Comparison of ENCODE assay signal across 9 cellular contexts in the genomic region with DNA sequence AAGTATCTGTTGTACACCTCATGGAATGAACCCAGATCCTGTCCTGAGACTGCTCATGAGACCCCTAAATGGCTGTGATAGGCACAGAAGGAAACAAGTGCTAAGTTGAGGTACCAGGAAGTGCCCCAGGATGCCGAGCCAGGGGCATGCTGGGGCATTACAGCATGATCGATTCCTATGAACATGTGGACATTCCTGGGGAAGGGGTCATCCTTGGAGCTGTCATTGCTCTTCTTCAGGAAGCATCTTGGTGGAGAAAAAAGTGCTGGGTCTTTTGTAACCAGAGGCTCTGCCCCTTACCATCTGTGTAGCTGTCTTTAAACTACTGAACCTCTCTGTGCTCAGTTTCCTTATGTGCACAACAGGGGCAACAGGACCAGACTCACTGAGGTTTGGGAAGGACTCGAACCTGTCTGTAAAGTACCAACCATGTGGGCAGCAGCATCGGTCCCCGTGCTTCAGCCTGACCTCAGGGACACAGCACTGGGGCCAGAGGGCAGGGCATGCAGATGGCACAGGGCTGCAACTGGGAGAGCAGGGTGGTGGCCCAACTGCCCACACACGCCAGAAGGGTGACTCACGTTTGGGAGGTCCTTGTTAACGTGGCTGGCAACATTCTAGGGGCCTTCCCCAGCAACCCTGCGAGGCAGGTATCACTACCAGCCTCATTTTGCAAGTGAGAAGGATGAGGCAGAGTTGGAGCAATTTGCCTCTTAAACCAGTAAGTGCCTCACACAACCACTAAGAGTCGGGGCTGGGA.
A peak's percentile ranks its signal among the peaks of the same experiment; 100 is the strongest.
DNase-seq lines count a peak whose midpoint lies in the region; ATAC-seq, FAIRE-seq and TF ChIP-seq lines count a peak whose summit lies in the region.
"Had no signal": no experiment of that assay in that cellular context is flagged by ENCODE, and none has a peak within 500 bp of the region (broad histone marks: within the 10 kb centered on the region; RNA-seq: fewer than 3 reads in every experiment).

No MANE protein-coding gene starts in this region.

- H3K9me2 ChIP-seq in SK-N-SH: no peaks in the 10 kb centered on the region

- no peak overlapping the region for H3K4me3 ChIP-seq in SK-N-SH (ENCODE audit: low read depth in 2 of 2, low read length in 1 of 2)
- H3K4me3 ChIP-seq in H1 (ENCODE audit: extremely low read depth in 1 of 4, insufficient read depth in 2 of 4, low read depth in 3 of 4, low read length in 4 of 4): no peak overlapping the region
- H3K4me3 ChIP-seq: prostate gland had no signal

- H3K79me2 ChIP-seq in SK-N-SH (ENCODE audit: insufficient read depth) (no peaks in the 10 kb centered on the region), H1 (ENCODE audit: control insufficient read depth in 1 of 2, insufficient read depth in 2 of 2, low read length in 2 of 2) (no peaks in the 10 kb centered on the region)

- FAIRE-seq in H1 (lab: Jason Lieb, UNC): no peak

- H3F3A ChIP-seq in SK-N-SH (replicated peaks; ENCODE audit: insufficient read depth): no peaks in the 10 kb centered on the region

- WGBS in SK-N-SH (ENCODE audit: low lambda C conversion rate): 51% methylated on average over 8 of the region's 10 CpGs
- 86% methylated on average over 10 of the region's 10 CpGs; no CpG with 5 or more reads in 1 of the 2 experiments for WGBS in H1 (ENCODE audit: extremely low coverage in 1 of 2, insufficient coverage in 1 of 2, insufficient read length in 1 of 2, insufficient replicate concordance in 2 of 2, low coverage in 1 of 2, low lambda C conversion rate in 2 of 2, missing lambda C conversion rate in 1 of 2), 2 experiments

- H2BK20ac ChIP-seq in H1 (ENCODE audit: low read length): no peak overlapping the region

- H3K4me2 ChIP-seq in SK-N-SH (peak overlapping the region; percentile 22; the same call in 1 of the 2 replicates), H1 (ENCODE audit: insufficient read depth in 1 of 2, low read depth in 2 of 2, low read length in 2 of 2) (no peak overlapping the region)

- H3K27me3 ChIP-seq in SK-N-SH (ENCODE audit: insufficient read depth) (no peaks in the 10 kb centered on the region), H1 (replicated peaks in 1 of 4; ENCODE audit: control insufficient read depth in 3 of 4, extremely low read depth in 1 of 4, insufficient read depth in 3 of 4, low read length in 3 of 4) (no peaks in the 10 kb centered on the region)

- no peak overlapping the region for H4K91ac ChIP-seq in H1 (replicated peaks; ENCODE audit: insufficient read length, low read length)

- TF ChIP-seq EP300 in SK-N-SH (IDR thresholded peaks at IDR 0.05; ENCODE audit: borderline replicate concordance in 1 of 2, low read depth in 1 of 2, low read length in 1 of 2) (peak in 1 of 2 experiments; percentile 6; a peak in 1 of 4 replicates), H1 (IDR thresholded peaks at IDR 0.05; ENCODE audit: borderline replicate concordance in 1 of 2, low read depth in 2 of 2, low read length in 2 of 2) (no peak)

- CTCF ChIA-PET in SK-N-SH (lab: Yijun Ruan, JAX): interaction anchor here (0.5 to 0.9 kb wide), 2 partner anchors 29 to 851 kb away, joined by 3 to 4 read pairs; no protein-coding TSS in a partner anchor
- CTCF ChIA-PET in H1 (lab: Charles Lee; ENCODE audit: partially characterized antibody): interaction anchor here (0.7 to 1.4 kb wide), 2 partner anchors 12 to 67 kb away, joined by 4 read pairs; no protein-coding TSS in a partner anchor

- DNase-seq in SK-N-SH: no peak
- no peak for DNase-seq in H1 (ENCODE audit: low read depth in 1 of 2, low spot score in 2 of 2)
- peak; percentile 48 for DNase-seq in stimulated activated CD4-positive, alpha-beta T cell treated with anti-CD3 and anti-CD28 coated beads, Interleukin-2, amount 100 ng/mL, for 4 hours (ENCODE audit: low read depth)
- no peak for DNase-seq in GM13976 (ENCODE audit: low spot score)

- no peak overlapping the region for H3K18ac ChIP-seq in H1 (ENCODE audit: extremely low read depth, low read length)

- TF ChIP-seq RAD21 in SK-N-SH (IDR thresholded peaks at IDR 0.05; ENCODE audit: low read length) (no peak), H1 (IDR thresholded peaks at IDR 0.05 in 1 of 2, conservative IDR thresholded peaks at IDR 0.05 in 1 of 2; ENCODE audit: low read depth in 2 of 2, low read length in 2 of 2) (no peak)

- H2AFZ ChIP-seq in SK-N-SH (ENCODE audit: low read depth) (no peak overlapping the region), H1 (ENCODE audit: low read length) (no peak overlapping the region)

- H3K23me2 ChIP-seq in H1 (ENCODE audit: low read depth, low read length): no peaks in the 10 kb centered on the region

- no peak overlapping the region for H2BK15ac ChIP-seq in H1 (ENCODE audit: low read length)

- H3K27ac ChIP-seq in SK-N-SH (ENCODE audit: low read depth in 2 of 2, low read length in 1 of 2) (no peak overlapping the region), H1 (ENCODE audit: low read depth, low read length) (no peak overlapping the region)
- H3K27ac ChIP-seq: prostate gland had no signal

- no peak overlapping the region for H3K23ac ChIP-seq in H1 (ENCODE audit: insufficient read length)

- H3K9ac ChIP-seq in SK-N-SH (no peak overlapping the region), H1 (replicated peaks in 1 of 4; ENCODE audit: extremely low read depth in 1 of 4, low read depth in 3 of 4, low read length in 3 of 4) (no peak overlapping the region)

- no peaks in the 10 kb centered on the region for H3K36me3 ChIP-seq in SK-N-SH (replicated peaks in 1 of 2; ENCODE audit: control insufficient read depth in 1 of 2, insufficient read depth in 2 of 2, low read length in 1 of 2)
- no peaks in the 10 kb centered on the region for H3K36me3 ChIP-seq in H1 (ENCODE audit: control insufficient read depth in 2 of 4, insufficient read depth in 4 of 4, low read length in 3 of 4)
- H3K36me3 ChIP-seq: prostate gland had no signal

- TF ChIP-seq CTCF in SK-N-SH (IDR thresholded peaks at IDR 0.05) (no peak), H1 (IDR thresholded peaks at IDR 0.05; ENCODE audit: control extremely low read depth in 1 of 3, insufficient read depth in 1 of 3, low read depth in 1 of 3, low read length in 3 of 3) (no peak), GM13976 (IDR thresholded peaks at IDR 0.05; ENCODE audit: borderline replicate concordance, control extremely low read depth, extremely low read depth, insufficient read depth, missing control alignments) (no peak)

- no peaks in the 10 kb centered on the region for H3K9me3 ChIP-seq in SK-N-SH
- no peaks in the 10 kb centered on the region for H3K9me3 ChIP-seq in H1 (ENCODE audit: insufficient read depth in 2 of 2, low read depth in 1 of 2, low read length in 1 of 2)
- H3K9me3 ChIP-seq: prostate gland had no signal

- no peak overlapping the region for H2AK5ac ChIP-seq in H1 (ENCODE audit: low read depth, low read length)

- H3K4me1 ChIP-seq in SK-N-SH (ENCODE audit: control insufficient read depth in 1 of 2, insufficient read depth in 2 of 2, low read depth in 1 of 2, low read length in 1 of 2): peaks cover 18 to 22% of the 10 kb centered on the region in 2 experiments; a peak in 2 of 4 replicates
- no peaks in the 10 kb centered on the region; a peak in 1 of 7 replicates for H3K4me1 ChIP-seq in H1 (replicated peaks in 1 of 4; ENCODE audit: control insufficient read depth in 3 of 4, insufficient read depth in 4 of 4, low read length in 3 of 4)
- H3K4me1 ChIP-seq: prostate gland had no signal

- H4K5ac ChIP-seq in H1 (ENCODE audit: insufficient read length, low read depth, low read length): no peak overlapping the region

- no peak overlapping the region for H2BK5ac ChIP-seq in H1 (ENCODE audit: low read depth, low read length)

- H3K14ac ChIP-seq in H1 (ENCODE audit: insufficient read length): no peak overlapping the region

- in situ Hi-C loops in GM13976 (cut with MboI; ENCODE audit: low sequenced_read_pairs, unreplicated experiment): no loop called here

- POLR2A ChIA-PET in SK-N-SH (lab: Yijun Ruan, JAX) (no interaction called here), H1 (lab: Charles Lee; ENCODE audit: partially characterized antibody) (no interaction called here)

- H4K8ac ChIP-seq in H1 (ENCODE audit: extremely low read depth, insufficient read depth, low read length): no peak overlapping the region

- H3K79me1 ChIP-seq in H1 (ENCODE audit: low read depth, low read length): no peaks in the 10 kb centered on the region; the same call in 1 of the 2 replicates

- no peaks in the 10 kb centered on the region for H4K20me1 ChIP-seq in SK-N-SH (ENCODE audit: insufficient read depth)
- H4K20me1 ChIP-seq in H1 (replicated peaks in 1 of 2; ENCODE audit: control insufficient read depth in 1 of 2, insufficient read depth in 2 of 2, low read length in 2 of 2): no peaks in the 10 kb centered on the region

- no peak for TF ChIP-seq POLR2A in H1 (IDR thresholded peaks at IDR 0.05; ENCODE audit: control extremely low read depth in 1 of 2, low read depth in 2 of 2, low read length in 2 of 2)

- H3K4ac ChIP-seq in H1 (replicated peaks; ENCODE audit: insufficient read length, low read depth, low read length): no peak overlapping the region

- H3K56ac ChIP-seq in H1 (replicated peaks; ENCODE audit: insufficient read length, low read depth, low read length): no peak overlapping the region

- ATAC-seq in GM18868 (IDR thresholded peaks at IDR 0.05; ENCODE audit: unreplicated experiment): peak; percentile 48
- ATAC-seq in GM18519 (IDR thresholded peaks at IDR 0.05; ENCODE audit: low FRiP score, unreplicated experiment): no peak
- no peak for ATAC-seq in GM21447 (IDR thresholded peaks at IDR 0.05; ENCODE audit: unreplicated experiment)
- no peak for ATAC-seq in GM21515 (IDR thresholded peaks at IDR 0.05; ENCODE audit: unreplicated experiment)

- no peak overlapping the region for H2BK120ac ChIP-seq in H1 (replicated peaks; ENCODE audit: low read depth, low read length)

- no peak overlapping the region for H2BK12ac ChIP-seq in H1 (ENCODE audit: low read depth, low read length)

TF ChIP-seq in SK-N-SH, 30 proteins besides CTCF, POLR2A, EP300 and RAD21 (continues in another document):
- TF ChIP-seq YY1 (IDR thresholded peaks at IDR 0.05; ENCODE audit: low read depth) (no peak), SIN3A (IDR thresholded peaks at IDR 0.05; ENCODE audit: borderline replicate concordance, low read depth, low read length) (no peak), FOSL2 (IDR thresholded peaks at IDR 0.05; ENCODE audit: borderline replicate concordance, low read depth) (peak; percentile 32; the same call in 1 of the 2 replicates), RCOR1 (IDR thresholded peaks at IDR 0.05; ENCODE audit: low read length) (no peak)

TF ChIP-seq in H1, 55 proteins besides CTCF, POLR2A, EP300 and RAD21 (continues in another document):
- 0 out of 2 replicates have a peak, but pooled peaks have one; percentile 43 for TF ChIP-seq TEAD4 (IDR thresholded peaks at IDR 0.05; ENCODE audit: low read depth, low read length)
- no peak for TF ChIP-seq BACH1 (IDR thresholded peaks at IDR 0.05; ENCODE audit: low read length)
- TF ChIP-seq CREB1 (IDR thresholded peaks at IDR 0.05): no peak
- TF ChIP-seq FOSL1 (IDR thresholded peaks at IDR 0.05; ENCODE audit: insufficient read depth, low read depth, low read length): no peak
- no peak for TF ChIP-seq HDAC2 (IDR thresholded peaks at IDR 0.05; ENCODE audit: borderline replicate concordance in 1 of 2, low read depth in 2 of 2, low read length in 2 of 2)
- TF ChIP-seq TAF1 (IDR thresholded peaks at IDR 0.05; ENCODE audit: low read depth, low read length): no peak
- no peak for TF ChIP-seq CEBPB (IDR thresholded peaks at IDR 0.05; ENCODE audit: low read depth, low read length)
- no peak for TF ChIP-seq NRF1 (IDR thresholded peaks at IDR 0.05; ENCODE audit: low read depth, low read length)
